Comparison of ENCODE assay signal across 12 cellular contexts in the genomic region with DNA sequence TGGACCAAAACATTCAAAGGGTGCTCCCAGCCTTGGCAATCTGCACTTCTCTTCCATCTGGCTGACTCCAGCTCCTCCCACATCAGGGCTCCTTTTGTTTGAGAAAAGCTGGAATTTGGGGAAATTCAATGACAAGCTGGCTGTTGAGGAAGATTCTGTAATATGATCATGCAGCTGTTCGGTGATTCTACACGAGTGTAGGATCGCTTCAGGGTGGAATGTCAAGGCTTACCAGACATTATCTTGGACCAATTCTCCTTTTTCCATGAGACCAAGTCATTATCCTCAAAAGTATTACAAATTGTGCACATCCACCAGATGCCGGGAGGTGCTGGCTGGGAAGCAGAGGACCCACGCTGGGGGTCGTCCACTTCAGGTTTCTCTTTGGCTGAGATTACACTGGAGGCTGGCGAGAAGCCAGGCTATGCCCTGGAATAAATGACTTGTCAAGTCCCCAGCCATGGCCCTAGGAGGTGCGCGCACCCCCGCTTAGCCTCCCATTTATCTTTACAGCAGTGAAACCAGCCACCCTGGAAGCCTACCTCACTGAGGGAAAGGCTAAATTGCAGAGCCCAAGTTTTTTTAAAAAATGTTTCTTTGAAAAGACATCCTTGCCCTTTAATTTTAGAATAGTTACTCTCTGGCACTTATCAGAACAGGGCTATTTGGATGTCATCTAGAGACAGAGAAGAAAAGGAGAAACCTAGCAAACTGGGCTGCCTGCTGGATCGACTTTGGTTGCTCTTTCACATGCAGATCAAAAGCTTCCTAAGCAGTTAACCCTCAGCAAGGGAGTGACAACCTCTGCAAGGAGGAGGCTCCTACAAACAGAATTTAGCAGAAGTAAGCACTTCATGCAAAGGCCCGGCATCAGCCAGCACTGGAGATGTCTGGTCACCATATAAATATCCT. TPM values are rescaled to one million over a fixed set of nuclear protein-coding genes. Genes with fewer than 3 reads are reported as not detected.
DNase-seq lines count a peak whose midpoint lies in the region; ATAC-seq and TF ChIP-seq lines count a peak whose summit lies in the region.
"Had no signal": no experiment of that assay in that cellular context is flagged by ENCODE, and none has a peak within 500 bp of the region (broad histone marks: within the 10 kb centered on the region; RNA-seq: fewer than 3 reads in every experiment).

No MANE protein-coding gene starts in this region.

- 50 to 52% methylated on average over 12 of the region's 12 CpGs for WGBS in tibial nerve, 2 donors

- TF ChIP-seq EP300 in tibial nerve (IDR thresholded peaks at IDR 0.05), result no peak

- POLR2A ChIA-PET in activated CD4-positive, alpha-beta memory T cell treated with anti-CD3 and anti-CD28 coated beads for 36 hours (lab: Charles Lee), result no interaction called here

- no peak for ATAC-seq in HG03280 (IDR thresholded peaks at IDR 0.05; ENCODE audit: unreplicated experiment)

- no peak for TF ChIP-seq POLR2A in tibial nerve (IDR thresholded peaks at IDR 0.05)

- H3K27me3 Mint-ChIP-seq in activated CD4-positive, alpha-beta memory T cell treated with anti-CD3 and anti-CD28 coated beads for 36 hours, result no peaks in the 10 kb centered on the region
- H3K27me3 Mint-ChIP-seq: activated naive CD8-positive, alpha-beta T cell treated with anti-CD3 and anti-CD28 coated beads for 36 hours had no signal

- no peak overlapping the region for H3K4me3 Mint-ChIP-seq in activated CD4-positive, alpha-beta memory T cell treated with anti-CD3 and anti-CD28 coated beads for 36 hours
- H3K4me3 Mint-ChIP-seq: activated naive CD8-positive, alpha-beta T cell treated with anti-CD3 and anti-CD28 coated beads for 36 hours had no signal

- DNase-seq in NCI-H2081 (lab: John Stamatoyannopoulos, UW), result peak; percentile 29 to 47
- no peak for DNase-seq in NCI-H2081 treated with DMSO at 0.1 percent for 48 hours (lab: John Stamatoyannopoulos, UW)
- DNase-seq in SJCRH30, result peak; percentile 84 to 96
- peak; percentile 39 for DNase-seq in superior temporal gyrus (ENCODE audit: extremely low spot score)
- no peak for DNase-seq in tibial nerve (ENCODE audit: low spot score in 2 of 2)
- no peak for DNase-seq in activated CD4-positive, alpha-beta memory T cell treated with anti-CD3 and anti-CD28 coated beads for 36 hours
- DNase-seq: activated naive CD8-positive, alpha-beta T cell treated with anti-CD3 and anti-CD28 coated beads for 36 hours; effector memory CD4-positive, alpha-beta T cell; GOT3 had no signal

- H3K36me3 ChIP-seq in SJCRH30 (no peaks in the 10 kb centered on the region), iPS-20b (ENCODE audit: insufficient read depth, low read depth, low read length) (no peaks in the 10 kb centered on the region), tibial nerve (no peaks in the 10 kb centered on the region)

- TF ChIP-seq CTCF in tibial nerve (IDR thresholded peaks at IDR 0.05), result no peak

- no peak overlapping the region for H3K9ac ChIP-seq in iPS-20b (ENCODE audit: low read depth, low read length)
- H3K9ac ChIP-seq: parathyroid adenoma had no signal

- peaks cover 20% of the 10 kb centered on the region for H3K4me1 ChIP-seq in SJCRH30
- peaks cover 15% of the 10 kb centered on the region; the same call in 1 of the 2 replicates for H3K4me1 ChIP-seq in iPS-20b (ENCODE audit: insufficient read depth, low read length)
- peaks cover 0 to 23% (median 5%) of the 10 kb centered on the region in 4 donors for H3K4me1 ChIP-seq in tibial nerve
- H3K4me1 ChIP-seq: parathyroid adenoma had no signal

- H3K27ac ChIP-seq in SJCRH30 (peak overlapping the region; percentile 74), iPS-20b (ENCODE audit: low read length) (no peak overlapping the region), tibial nerve (peak overlapping the region in 2 of 4 donors; percentile 40 to 64)
- H3K27ac ChIP-seq: parathyroid adenoma had no signal

- intact Hi-C loops in activated CD4-positive, alpha-beta memory T cell treated with anti-CD3 and anti-CD28 coated beads for 36 hours (cut with micrococcal nuclease), result no loop called here

- peak overlapping the region; percentile 25 for H3K4me3 ChIP-seq in SJCRH30
- H3K4me3 ChIP-seq in iPS-20b (ENCODE audit: low read length), result peak overlapping the region; percentile 35; the same call in 1 of the 2 replicates
- H3K4me3 ChIP-seq in tibial nerve, result no peak overlapping the region

- H3K27me3 ChIP-seq in SJCRH30, result no peaks in the 10 kb centered on the region
- H3K27me3 ChIP-seq in iPS-20b (ENCODE audit: insufficient read depth, low read length), result peaks cover 10% of the 10 kb centered on the region
- H3K27me3 ChIP-seq in tibial nerve, result no peaks in the 10 kb centered on the region

- H3K9me3 Mint-ChIP-seq in activated CD4-positive, alpha-beta memory T cell treated with anti-CD3 and anti-CD28 coated beads for 36 hours, result no peaks in the 10 kb centered on the region
- H3K9me3 Mint-ChIP-seq: activated naive CD8-positive, alpha-beta T cell treated with anti-CD3 and anti-CD28 coated beads for 36 hours had no signal

- H3K27ac Mint-ChIP-seq in activated CD4-positive, alpha-beta memory T cell treated with anti-CD3 and anti-CD28 coated beads for 36 hours, result no peak overlapping the region
- H3K27ac Mint-ChIP-seq: activated naive CD8-positive, alpha-beta T cell treated with anti-CD3 and anti-CD28 coated beads for 36 hours had no signal

- peaks cover 17% of the 10 kb centered on the region for H3K4me1 Mint-ChIP-seq in activated CD4-positive, alpha-beta memory T cell treated with anti-CD3 and anti-CD28 coated beads for 36 hours (ENCODE audit: low read depth)

- H3K36me3 Mint-ChIP-seq in activated CD4-positive, alpha-beta memory T cell treated with anti-CD3 and anti-CD28 coated beads for 36 hours, result no peaks in the 10 kb centered on the region
- H3K36me3 Mint-ChIP-seq: activated naive CD8-positive, alpha-beta T cell treated with anti-CD3 and anti-CD28 coated beads for 36 hours had no signal

- H3K9me3 ChIP-seq in SJCRH30 (replicated peaks), result no peaks in the 10 kb centered on the region
- H3K9me3 ChIP-seq in iPS-20b (ENCODE audit: insufficient read depth, low read depth, low read length), result no peaks in the 10 kb centered on the region
- H3K9me3 ChIP-seq in tibial nerve, result no peaks in the 10 kb centered on the region

- CTCF ChIA-PET in activated CD4-positive, alpha-beta memory T cell treated with anti-CD3 and anti-CD28 coated beads for 36 hours (lab: Charles Lee), result interaction anchor here (2.1 kb wide), 1 partner anchor 240 kb away, joined by 7 read pairs; no protein-coding TSS in a partner anchor

RNA-seq across cellular contexts. Expression of a gene that starts 42.4 kb away (rescaled TPM):
- 29.0 and 35.9 TPM in 2 replicates for total RNA-seq in SJCRH30 (2014; rRNA removed; shearing (Covaris generic))
- total RNA-seq in tibial nerve, result 10 to 100 TPM in 2 of 4 donors, 1 to 10 TPM in 2; 8.4 to 15.9 (median 11.8) TPM
- total RNA-seq in activated CD4-positive, alpha-beta memory T cell treated with anti-CD3 and anti-CD28 coated beads for 36 hours, result 10 to 100 TPM; 21.5 to 24.3 TPM

Comparison
In these comparisons a context has a peak if more than half of its experiments do, and no peak if none do; other contexts are left out.
1. DNase-seq: peak in NCI-H2081 (2 of 2), SJCRH30 (2 of 2) and superior temporal gyrus (single experiment); none in NCI-H2081 treated with DMSO at 0.1 percent for 48 hours (single experiment), tibial nerve (0 of 2) and activated CD4-positive, alpha-beta memory T cell treated with anti-CD3 and anti-CD28 coated beads for 36 hours (single experiment).
2. H3K4me3 ChIP-seq: peak in SJCRH30 (single experiment) and iPS-20b (single experiment); none in tibial nerve (0 of 4).